17 cellular contexts compared by ENCODE assay signal in the genomic region with DNA sequence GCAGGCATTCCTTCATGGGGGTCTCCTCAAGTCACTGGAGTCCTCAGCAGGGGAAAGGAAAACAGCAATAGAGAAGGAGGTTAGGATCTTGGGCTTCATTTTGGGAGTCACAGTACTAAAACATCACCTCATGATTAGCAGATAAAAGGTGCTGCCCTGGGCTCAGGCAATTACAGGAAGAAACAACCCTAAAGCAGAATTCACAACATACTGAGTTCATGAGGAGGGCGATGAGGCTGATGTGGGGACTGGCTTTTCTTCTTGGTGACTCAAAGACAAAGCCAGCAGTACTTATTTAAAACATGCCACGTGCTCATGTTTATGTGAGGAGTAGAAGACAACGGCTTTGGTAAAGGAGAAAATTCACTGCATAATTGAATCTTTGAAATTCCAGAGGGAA.
A peak's percentile ranks its signal among the peaks of the same experiment; 100 is the strongest.
DNase-seq lines count a peak whose midpoint lies in the region; ATAC-seq and TF ChIP-seq lines count a peak whose summit lies in the region.
"Had no signal": no experiment of that assay in that cellular context is flagged by ENCODE, and none has a peak within 500 bp of the region (broad histone marks: within the 10 kb centered on the region; RNA-seq: fewer than 3 reads in every experiment).

No MANE protein-coding gene starts in this region.

- intact Hi-C loops in activated CD8-positive, alpha-beta T cell treated with anti-CD3 and anti-CD28 coated beads for 36 hours (cut with micrococcal nuclease) = no loop called here
- intact Hi-C loops in testis (cut with DNase I; ENCODE audit: low total_unique reads) = no loop called here

- H3K36me3 Mint-ChIP-seq in activated CD8-positive, alpha-beta T cell treated with anti-CD3 and anti-CD28 coated beads for 36 hours (ENCODE audit: low read depth) = peaks cover 5% of the 10 kb centered on the region
- peaks cover 12% of the 10 kb centered on the region for H3K36me3 Mint-ChIP-seq in activated CD8-positive, alpha-beta T cell treated with anti-CD3 and anti-CD28 coated beads, Interleukin-2, amount 10 ng/mL, durations not matched to agents 7 days and 5 days (ENCODE audit: low read depth)
- H3K36me3 Mint-ChIP-seq in CD4-positive, CD25-positive, alpha-beta regulatory T cell = peaks cover 13% of the 10 kb centered on the region
- H3K36me3 Mint-ChIP-seq in endodermal cell (ENCODE audit: low read depth) = no peaks in the 10 kb centered on the region

- POLR2A ChIA-PET in activated CD8-positive, alpha-beta T cell treated with anti-CD3 and anti-CD28 coated beads for 36 hours (lab: Charles Lee) = no interaction called here
- POLR2A ChIA-PET in activated CD8-positive, alpha-beta T cell treated with anti-CD3 and anti-CD28 coated beads, Interleukin-2, amount 10 ng/mL, durations not matched to agents 7 days and 5 days (lab: Charles Lee) = no interaction called here

- peaks cover 5% of the 10 kb centered on the region for H3K9me3 Mint-ChIP-seq in activated CD8-positive, alpha-beta T cell treated with anti-CD3 and anti-CD28 coated beads for 36 hours
- peaks cover 5% of the 10 kb centered on the region for H3K9me3 Mint-ChIP-seq in activated CD8-positive, alpha-beta T cell treated with anti-CD3 and anti-CD28 coated beads, Interleukin-2, amount 10 ng/mL, durations not matched to agents 7 days and 5 days (ENCODE audit: insufficient read depth)
- peaks cover 0 to 7% (median 0%) of the 10 kb centered on the region in 7 donors for H3K9me3 Mint-ChIP-seq in CD4-positive, CD25-positive, alpha-beta regulatory T cell
- H3K9me3 Mint-ChIP-seq in endodermal cell = no peaks in the 10 kb centered on the region

- CTCF ChIA-PET in activated CD8-positive, alpha-beta T cell treated with anti-CD3 and anti-CD28 coated beads for 36 hours (lab: Charles Lee) = interaction anchor here (2.2 kb wide), 1 partner anchor 11 kb away, joined by 5 read pairs; no protein-coding TSS in a partner anchor
- CTCF ChIA-PET in activated CD8-positive, alpha-beta T cell treated with anti-CD3 and anti-CD28 coated beads, Interleukin-2, amount 10 ng/mL, durations not matched to agents 7 days and 5 days (lab: Charles Lee) = no interaction called here

- H3K4me3 Mint-ChIP-seq in activated CD8-positive, alpha-beta T cell treated with anti-CD3 and anti-CD28 coated beads for 36 hours = no peak overlapping the region
- no peak overlapping the region for H3K4me3 Mint-ChIP-seq in activated CD8-positive, alpha-beta T cell treated with anti-CD3 and anti-CD28 coated beads, Interleukin-2, amount 10 ng/mL, durations not matched to agents 7 days and 5 days
- H3K4me3 Mint-ChIP-seq in CD4-positive, CD25-positive, alpha-beta regulatory T cell = no peak overlapping the region
- no peak overlapping the region for H3K4me3 Mint-ChIP-seq in endodermal cell

- WGBS in endodermal cell (ENCODE audit: insufficient coverage in 1 of 2, insufficient read length in 1 of 2), 2 experiments = 83 to 84% methylated on average over 2 to 3 of the region's 3 CpGs
- WGBS in testis, 2 donors = 56 to 73% methylated on average over 3 of the region's 3 CpGs

- peak; percentile 34 for ATAC-seq in activated CD8-positive, alpha-beta T cell treated with anti-CD3 and anti-CD28 coated beads for 36 hours
- ATAC-seq in activated CD8-positive, alpha-beta T cell treated with anti-CD3 and anti-CD28 coated beads, Interleukin-2, amount 10 ng/mL, durations not matched to agents 7 days and 5 days = no peak
- ATAC-seq in CD4-positive, CD25-positive, alpha-beta regulatory T cell (ENCODE audit: low read depth in 2 of 2) = peak; percentile 45 to 63
- ATAC-seq in HG03039 (IDR thresholded peaks at IDR 0.05; ENCODE audit: unreplicated experiment) = no peak

- no peak for DNase-seq in activated CD8-positive, alpha-beta T cell treated with anti-CD3 and anti-CD28 coated beads for 36 hours
- DNase-seq in activated CD8-positive, alpha-beta T cell treated with anti-CD3 and anti-CD28 coated beads, Interleukin-2, amount 10 ng/mL, durations not matched to agents 7 days and 5 days = no peak
- DNase-seq in CD4-positive, CD25-positive, alpha-beta regulatory T cell = peak in 1 of 3 donors; percentile 26
- DNase-seq in ELF-1 (ENCODE audit: low read depth, low spot score) = peak; percentile 8
- no peak for DNase-seq in endodermal cell
- DNase-seq in HCEC 1CT = no peak
- no peak for DNase-seq in testis
- DNase-seq: BE2C, DND-41, IMR-90, Karpas-422, MG63, NCI-H1092 treated with DMSO at 0.1 percent for 48 hours, NCI-H1694, NCI-H524 had no signal

- no peaks in the 10 kb centered on the region for H3K9me3 ChIP-seq in CD4-positive, CD25-positive, alpha-beta regulatory T cell (ENCODE audit: control insufficient read depth in 2 of 2, low read length in 2 of 2)
- H3K9me3 ChIP-seq in endodermal cell (ENCODE audit: control insufficient read depth, low read length) (no peaks in the 10 kb centered on the region), testis (no peaks in the 10 kb centered on the region)
- H3K9me3 ChIP-seq: BE2C, HAP-1, MG63 had no signal

- H3K27ac Mint-ChIP-seq in activated CD8-positive, alpha-beta T cell treated with anti-CD3 and anti-CD28 coated beads for 36 hours = no peak overlapping the region
- no peak overlapping the region for H3K27ac Mint-ChIP-seq in activated CD8-positive, alpha-beta T cell treated with anti-CD3 and anti-CD28 coated beads, Interleukin-2, amount 10 ng/mL, durations not matched to agents 7 days and 5 days
- peak overlapping the region in 1 of 3 donors; percentile 75 for H3K27ac Mint-ChIP-seq in CD4-positive, CD25-positive, alpha-beta regulatory T cell
- H3K27ac Mint-ChIP-seq in endodermal cell = peak overlapping the region; percentile 49

- peaks cover 15% of the 10 kb centered on the region for H3K4me1 ChIP-seq in CD4-positive, CD25-positive, alpha-beta regulatory T cell (ENCODE audit: control insufficient read depth, insufficient read depth, low read length, poor library complexity, severe bottlenecking)
- peaks cover 10% of the 10 kb centered on the region for H3K4me1 ChIP-seq in endodermal cell (ENCODE audit: control insufficient read depth, insufficient read depth, low read length)
- no peaks in the 10 kb centered on the region for H3K4me1 ChIP-seq in testis
- H3K4me1 ChIP-seq: BE2C had no signal

- no peak for TF ChIP-seq POLR2A in testis (IDR thresholded peaks at IDR 0.05)

- H3K4me1 Mint-ChIP-seq in activated CD8-positive, alpha-beta T cell treated with anti-CD3 and anti-CD28 coated beads for 36 hours (ENCODE audit: low read depth) = peaks cover 36% of the 10 kb centered on the region
- peaks cover 19% of the 10 kb centered on the region for H3K4me1 Mint-ChIP-seq in activated CD8-positive, alpha-beta T cell treated with anti-CD3 and anti-CD28 coated beads, Interleukin-2, amount 10 ng/mL, durations not matched to agents 7 days and 5 days (ENCODE audit: low read depth)
- H3K4me1 Mint-ChIP-seq in CD4-positive, CD25-positive, alpha-beta regulatory T cell = peaks cover 0 to 52% (median 23%) of the 10 kb centered on the region in 4 donors
- H3K4me1 Mint-ChIP-seq in endodermal cell = peaks cover 26% of the 10 kb centered on the region

- no peak for TF ChIP-seq CTCF in activated CD8-positive, alpha-beta T cell treated with anti-CD3 and anti-CD28 coated beads for 36 hours (IDR thresholded peaks at IDR 0.05)
- TF ChIP-seq CTCF in endodermal cell (conservative IDR thresholded peaks at IDR 0.05) (no peak), testis (IDR thresholded peaks at IDR 0.05) (no peak)

- H3K27me3 ChIP-seq in CD4-positive, CD25-positive, alpha-beta regulatory T cell (ENCODE audit: control insufficient read depth, insufficient read depth, low read length) = no peaks in the 10 kb centered on the region
- no peaks in the 10 kb centered on the region for H3K27me3 ChIP-seq in endodermal cell (ENCODE audit: control insufficient read depth, insufficient read depth, low read length, poor library complexity, severe bottlenecking)
- no peaks in the 10 kb centered on the region for H3K27me3 ChIP-seq in testis
- H3K27me3 ChIP-seq: BE2C, MG63 had no signal

- no peaks in the 10 kb centered on the region for H3K27me3 Mint-ChIP-seq in activated CD8-positive, alpha-beta T cell treated with anti-CD3 and anti-CD28 coated beads for 36 hours
- no peaks in the 10 kb centered on the region for H3K27me3 Mint-ChIP-seq in activated CD8-positive, alpha-beta T cell treated with anti-CD3 and anti-CD28 coated beads, Interleukin-2, amount 10 ng/mL, durations not matched to agents 7 days and 5 days (ENCODE audit: low read depth)
- no peaks in the 10 kb centered on the region for H3K27me3 Mint-ChIP-seq in CD4-positive, CD25-positive, alpha-beta regulatory T cell
- no peaks in the 10 kb centered on the region for H3K27me3 Mint-ChIP-seq in endodermal cell (ENCODE audit: insufficient read depth)

- H3K4me3 ChIP-seq in CD4-positive, CD25-positive, alpha-beta regulatory T cell (ENCODE audit: low read depth, low read length) = no peak overlapping the region
- H3K4me3 ChIP-seq in endodermal cell (ENCODE audit: low read length) (no peak overlapping the region), testis (no peak overlapping the region)
- H3K4me3 ChIP-seq: HAP-1, MG63 had no signal

- H3K36me3 ChIP-seq in CD4-positive, CD25-positive, alpha-beta regulatory T cell (ENCODE audit: control insufficient read depth, insufficient read depth, low read length) = no peaks in the 10 kb centered on the region
- H3K36me3 ChIP-seq in endodermal cell (ENCODE audit: control insufficient read depth, insufficient read depth, low read length) (no peaks in the 10 kb centered on the region), testis (ENCODE audit: low read depth, missing control alignments) (no peaks in the 10 kb centered on the region)
- H3K36me3 ChIP-seq: BE2C, HAP-1, MG63 had no signal

- no peak overlapping the region for H3K9ac ChIP-seq in endodermal cell (ENCODE audit: extremely low read depth, low read length, poor library complexity, severe bottlenecking)

- H3K27ac ChIP-seq in CD4-positive, CD25-positive, alpha-beta regulatory T cell (ENCODE audit: insufficient read depth, low read length, poor library complexity, severe bottlenecking) = no peak overlapping the region
- H3K27ac ChIP-seq in endodermal cell (ENCODE audit: low read depth, low read length) (no peak overlapping the region), testis (no peak overlapping the region)

Comparison
In these comparisons a context has a peak if more than half of its experiments do, and no peak if none do; other contexts are left out.
1. ATAC-seq: peak in activated CD8-positive, alpha-beta T cell treated with anti-CD3 and anti-CD28 coated beads for 36 hours (single experiment) and CD4-positive, CD25-positive, alpha-beta regulatory T cell (2 of 2); none in activated CD8-positive, alpha-beta T cell treated with anti-CD3 and anti-CD28 coated beads, Interleukin-2, amount 10 ng/mL, durations not matched to agents 7 days and 5 days (single experiment) and HG03039 (single experiment).